28 cellular contexts compared by ENCODE assay signal in the genomic region with DNA sequence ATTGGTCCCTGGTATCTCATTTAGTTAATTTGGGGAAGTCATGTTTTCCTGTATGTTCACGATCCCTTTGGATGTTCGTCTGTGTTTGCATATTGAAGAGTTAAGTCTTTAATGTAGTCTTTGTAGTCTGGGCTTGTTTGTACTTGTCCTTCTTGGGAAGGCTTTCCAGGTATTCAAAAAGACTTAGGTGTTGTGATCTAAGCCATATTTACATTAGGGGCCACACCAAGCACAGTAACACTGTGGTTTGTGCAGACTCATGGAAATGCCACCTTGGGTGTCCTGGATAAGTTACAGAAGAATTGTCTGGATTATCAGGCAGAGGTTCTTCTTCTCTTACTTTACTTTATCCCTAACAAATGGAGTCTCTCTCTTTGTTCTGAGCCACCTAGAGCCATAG.
"Had no signal": no experiment of that assay in that cellular context is flagged by ENCODE, and none has a peak within 500 bp of the region (broad histone marks: within the 10 kb centered on the region; RNA-seq: fewer than 3 reads in every experiment).

No MANE protein-coding gene starts in this region.

- H3K27me3 ChIP-seq: ascending aorta, gastrocnemius medialis, ovary, right lobe of liver, testis, transverse colon had no signal

- H3K9me3 ChIP-seq: gastrocnemius medialis, ovary, right lobe of liver, testis had no signal

- DNase-seq: activated CD4-positive, alpha-beta memory T cell treated with anti-CD3 and anti-CD28 coated beads for 36 hours; activated CD4-positive, alpha-beta T cell treated with anti-CD3 and anti-CD28 coated beads, Interleukin-2, amount 10 ng/mL, durations not matched to agents 24 days and 14 days; activated CD4-positive, CD25-positive, alpha-beta regulatory T cell treated with anti-CD3 and anti-CD28 coated beads, Interleukin-2, amount 50 U/mL, for 72 hours; activated CD8-positive, alpha-beta memory T cell treated with anti-CD3 and anti-CD28 coated beads, Interleukin-2, amount 50 U/mL, for 4 hours; activated gamma-delta T cell; activated naive CD4-positive, alpha-beta T cell treated with anti-CD3 and anti-CD28 coated beads, Interleukin-2, amount 10 ng/mL, durations not matched to agents 7 days and 5 days; activated naive CD8-positive, alpha-beta T cell treated with anti-CD3 and anti-CD28 coated beads, Interleukin-2, amount 10 ng/mL, durations not matched to agents 7 days and 5 days; activated T-cell treated with anti-CD3 and anti-CD28 coated beads, Interleukin-2, amount 50 U/mL, for 24 hours; caudate nucleus; cortex of kidney; gastrocnemius medialis; glutamatergic neuron; left ventricle myocardium inferior; naive B cell; nephron progenitor cell; ovary; right lobe of liver; stimulated activated CD4-positive, alpha-beta T cell treated with anti-CD3 and anti-CD28 coated beads, Interleukin-4, amount 100 ng/mL, for 1 hour; stimulated activated naive CD8-positive, alpha-beta T cell treated with anti-CD3 and anti-CD28 coated beads, Interleukin-15, Interleukin-2, amounts not matched to agents 100 U/mL and 50 U/mL, for 24 hours; T-helper 9 cell; testis; transverse colon; WERI-Rb-1 had no signal

- ATAC-seq: gastrocnemius medialis; right lobe of liver; stimulated activated naive CD8-positive, alpha-beta T cell treated with anti-CD3 and anti-CD28 coated beads, Interleukin-15, Interleukin-2, amounts not matched to agents 100 U/mL and 50 U/mL, for 24 hours had no signal

- FAIRE-seq: endothelial cell of umbilical vein, islet of Langerhans, TTC549 had no signal

- H3K4me1 ChIP-seq: ascending aorta, gastrocnemius medialis, left ventricle myocardium inferior, right lobe of liver, testis, transverse colon had no signal

- H3K36me3 ChIP-seq: ascending aorta, gastrocnemius medialis, left ventricle myocardium inferior, ovary, right lobe of liver, transverse colon, WERI-Rb-1 had no signal

- H3K27ac ChIP-seq: ascending aorta, gastrocnemius medialis, left ventricle myocardium inferior, ovary, right lobe of liver, testis, transverse colon, WERI-Rb-1 had no signal

- H3K4me3 ChIP-seq: ascending aorta, gastrocnemius medialis, left ventricle myocardium inferior, lung, ovary, right lobe of liver, testis, transverse colon had no signal
